In genomic region chr4:150390531-150390910, GRCh38 we compare ENCODE assay signal across 22 cellular contexts.
DNase-seq lines count a peak whose midpoint lies in the region; ATAC-seq, FAIRE-seq and TF ChIP-seq lines count a peak whose summit lies in the region.
"Had no signal": no experiment of that assay in that cellular context is flagged by ENCODE, and none has a peak within 500 bp of the region (broad histone marks: within the 10 kb centered on the region; RNA-seq: fewer than 3 reads in every experiment).

No MANE protein-coding gene starts in this region.

- no peaks in the 10 kb centered on the region for H3K79me2 ChIP-seq in K562 (ENCODE audit: control insufficient read depth, insufficient read depth, low read length)

- no peak overlapping the region for H3K4me3 Mint-ChIP-seq in activated T-cell treated with anti-CD3 and anti-CD28 coated beads, Interleukin-2, amount 50 U/mL, for 72 hours
- H3K4me3 Mint-ChIP-seq in osteocyte (ENCODE audit: unreplicated experiment) = no peak overlapping the region
- H3K4me3 Mint-ChIP-seq in activated CD8-positive, alpha-beta T cell treated with anti-CD3 and anti-CD28 coated beads for 36 hours = no peak overlapping the region
- H3K4me3 Mint-ChIP-seq: B cell; CD4-positive, alpha-beta T cell; CD8-positive, alpha-beta T cell had no signal

- H3K36me3 ChIP-seq in K562 (ENCODE audit: control insufficient read depth, insufficient read depth, low read length) = no peaks in the 10 kb centered on the region
- H3K36me3 ChIP-seq: BLaER1 treated with 17β-estradiol and CSF1 and Interleukin-3, amounts not matched to agents 10 nM and 100 nM had no signal

- TF ChIP-seq CTCF in K562 (IDR thresholded peaks at IDR 0.05 in 2 of 3, conservative IDR thresholded peaks at IDR 0.05 in 1 of 3; ENCODE audit: insufficient read depth in 2 of 3, low read depth in 1 of 3, low read length in 3 of 3) = no peak
- no peak for TF ChIP-seq CTCF in osteocyte (IDR thresholded peaks at IDR 0.05)
- no peak for TF ChIP-seq CTCF in activated CD8-positive, alpha-beta T cell treated with anti-CD3 and anti-CD28 coated beads for 36 hours (IDR thresholded peaks at IDR 0.05)

- H3K27me3 ChIP-seq in K562 (ENCODE audit: control insufficient read depth in 2 of 2, insufficient read depth in 2 of 2, low read length in 2 of 2) = no peaks in the 10 kb centered on the region
- H3K27me3 ChIP-seq: BLaER1 treated with 17β-estradiol and CSF1 and Interleukin-3, amounts not matched to agents 10 nM and 100 nM had no signal

- H3K27me3 Mint-ChIP-seq in activated T-cell treated with anti-CD3 and anti-CD28 coated beads, Interleukin-2, amount 50 U/mL, for 72 hours (ENCODE audit: low read depth) = no peaks in the 10 kb centered on the region
- no peaks in the 10 kb centered on the region for H3K27me3 Mint-ChIP-seq in osteocyte (ENCODE audit: unreplicated experiment)
- no peaks in the 10 kb centered on the region for H3K27me3 Mint-ChIP-seq in activated CD8-positive, alpha-beta T cell treated with anti-CD3 and anti-CD28 coated beads for 36 hours
- H3K27me3 Mint-ChIP-seq: B cell; CD4-positive, alpha-beta T cell had no signal

- no peaks in the 10 kb centered on the region for H4K20me1 ChIP-seq in K562 (replicated peaks; ENCODE audit: control insufficient read depth, insufficient read depth, low read length)
- H4K20me1 ChIP-seq: BLaER1 treated with 17β-estradiol and CSF1 and Interleukin-3, amounts not matched to agents 10 nM and 100 nM had no signal

- FAIRE-seq in K562 (lab: Jason Lieb, UNC) = no peak
- FAIRE-seq: A549, D721Med, G401.6, GM12892, GM18507, GM19239 had no signal

- TF ChIP-seq EP300 in K562 (IDR thresholded peaks at IDR 0.05; ENCODE audit: low read length) = no peak

- POLR2A ChIA-PET in K562 (lab: Yijun Ruan, JAX) = no interaction called here
- POLR2A ChIA-PET in activated CD8-positive, alpha-beta T cell treated with anti-CD3 and anti-CD28 coated beads for 36 hours (lab: Charles Lee) = no interaction called here

- no TSS peak for BruUV-seq in K562 (replicated peaks; lab: Mats Ljungman, UMichigan)

- intact Hi-C loops in K562 (cut with micrococcal nuclease) = no loop called here
- intact Hi-C loops in activated CD8-positive, alpha-beta T cell treated with anti-CD3 and anti-CD28 coated beads for 36 hours (cut with micrococcal nuclease) = no loop called here

- no peaks in the 10 kb centered on the region; the same call in none of the 2 replicates for H3K9me3 ChIP-seq in K562 (replicated peaks; ENCODE audit: control insufficient read depth, insufficient read depth, low read depth, low read length)

- in situ Hi-C loops in K562 (cut with MboI) = no loop called here

- ATAC-seq in activated T-cell treated with anti-CD3 and anti-CD28 coated beads, Interleukin-2, amount 50 U/mL, for 72 hours (replicated peaks in 1 of 2) = no peak
- ATAC-seq in K562 = no peak
- ATAC-seq in activated CD8-positive, alpha-beta T cell treated with anti-CD3 and anti-CD28 coated beads for 36 hours = no peak
- ATAC-seq: A549; CD8-positive, alpha-beta T cell had no signal

- H3K27ac Mint-ChIP-seq in activated T-cell treated with anti-CD3 and anti-CD28 coated beads, Interleukin-2, amount 50 U/mL, for 72 hours = peak overlapping the region; percentile 6
- peak overlapping the region; percentile 3 for H3K27ac Mint-ChIP-seq in osteocyte (ENCODE audit: unreplicated experiment)
- no peak overlapping the region for H3K27ac Mint-ChIP-seq in activated CD8-positive, alpha-beta T cell treated with anti-CD3 and anti-CD28 coated beads for 36 hours
- H3K27ac Mint-ChIP-seq: B cell; CD4-positive, alpha-beta T cell; CD8-positive, alpha-beta T cell had no signal

- H3K9ac ChIP-seq in K562 (ENCODE audit: insufficient read depth in 1 of 2, low read depth in 2 of 2, low read length in 2 of 2) = no peak overlapping the region
- H3K9ac ChIP-seq: BLaER1 treated with 17β-estradiol and CSF1 and Interleukin-3, amounts not matched to agents 10 nM and 100 nM had no signal

- no peak overlapping the region for H3K27ac ChIP-seq in K562 (ENCODE audit: extremely low read depth, low read depth, low read length)
- H3K27ac ChIP-seq: 22Rv1; A549; BLaER1 treated with 17β-estradiol and CSF1 and Interleukin-3, amounts not matched to agents 10 nM and 100 nM; C4-2B had no signal

- CTCF ChIA-PET in K562 (lab: Yijun Ruan, JAX; ENCODE audit: low intra/inter-chr PET ratio) = no interaction called here
- CTCF ChIA-PET in activated CD8-positive, alpha-beta T cell treated with anti-CD3 and anti-CD28 coated beads for 36 hours (lab: Charles Lee) = no interaction called here

- TF ChIP-seq RAD21 in K562 (CRISPR knock-in tag; conservative IDR thresholded peaks at IDR 0.05 in 1 of 2, IDR thresholded peaks at IDR 0.05 in 1 of 2) = no peak

- H3K4me3 ChIP-seq in K562 = no peak overlapping the region
- H3K4me3 ChIP-seq: A549; BLaER1 treated with 17β-estradiol and CSF1 and Interleukin-3, amounts not matched to agents 10 nM and 100 nM had no signal

- no peak overlapping the region for H2AFZ ChIP-seq in K562 (ENCODE audit: low read depth, low read length)

- H3K9me1 ChIP-seq in K562 (ENCODE audit: control insufficient read depth, insufficient read depth, low read length) = no peaks in the 10 kb centered on the region

- peaks cover 0 to 2% of the 10 kb centered on the region in 2 experiments; a peak in 1 of 5 replicates for H3K4me1 ChIP-seq in K562 (replicated peaks in 1 of 2; ENCODE audit: control insufficient read depth in 2 of 2, insufficient read depth in 2 of 2, low read length in 2 of 2)
- H3K4me1 ChIP-seq: A549, Caco-2 had no signal

- peaks cover 8 to 10% of the 10 kb centered on the region in 2 donors for H3K9me3 Mint-ChIP-seq in activated T-cell treated with anti-CD3 and anti-CD28 coated beads, Interleukin-2, amount 50 U/mL, for 72 hours
- peaks cover 12% of the 10 kb centered on the region for H3K9me3 Mint-ChIP-seq in osteocyte (ENCODE audit: unreplicated experiment)
- peaks cover 17% of the 10 kb centered on the region for H3K9me3 Mint-ChIP-seq in activated CD8-positive, alpha-beta T cell treated with anti-CD3 and anti-CD28 coated beads for 36 hours

- H3K4me2 ChIP-seq in K562 (ENCODE audit: insufficient read depth, low read length) = no peak overlapping the region
- H3K4me2 ChIP-seq: A549; BLaER1 treated with 17β-estradiol and CSF1 and Interleukin-3, amounts not matched to agents 10 nM and 100 nM had no signal

- DNase-seq in activated T-cell treated with anti-CD3 and anti-CD28 coated beads, Interleukin-2, amount 50 U/mL, for 72 hours = no peak
- DNase-seq in activated T-cell treated with anti-CD3 and anti-CD28 coated beads, Interleukin-2, amount 50 U/mL, for 48 hours = no peak
- DNase-seq in K562 (ENCODE audit: extremely low read depth in 1 of 4, low spot score in 3 of 4) (no peak), osteocyte (ENCODE audit: extremely low spot score, unreplicated experiment) (no peak), KG1 (lab: John Stamatoyannopoulos, UW) (no peak)
- no peak for DNase-seq in activated CD8-positive, alpha-beta T cell treated with anti-CD3 and anti-CD28 coated beads for 36 hours
- DNase-seq: AML-193; Caco-2; Calu3; CD4-positive, alpha-beta T cell; CD8-positive, alpha-beta T cell; GF-D8 had no signal

- H3K4me1 Mint-ChIP-seq in activated T-cell treated with anti-CD3 and anti-CD28 coated beads, Interleukin-2, amount 50 U/mL, for 72 hours (ENCODE audit: low read depth) = peaks cover 17% of the 10 kb centered on the region
- peaks cover 22% of the 10 kb centered on the region for H3K4me1 Mint-ChIP-seq in osteocyte (ENCODE audit: unreplicated experiment)
- H3K4me1 Mint-ChIP-seq in activated CD8-positive, alpha-beta T cell treated with anti-CD3 and anti-CD28 coated beads for 36 hours (ENCODE audit: low read depth) = peaks cover 7% of the 10 kb centered on the region

- peaks cover 20 to 33% of the 10 kb centered on the region in 2 donors for H3K36me3 Mint-ChIP-seq in activated T-cell treated with anti-CD3 and anti-CD28 coated beads, Interleukin-2, amount 50 U/mL, for 72 hours (ENCODE audit: insufficient read depth in 2 of 2)
- H3K36me3 Mint-ChIP-seq in osteocyte (ENCODE audit: unreplicated experiment) = peaks cover 11% of the 10 kb centered on the region
- peaks cover 45% of the 10 kb centered on the region for H3K36me3 Mint-ChIP-seq in activated CD8-positive, alpha-beta T cell treated with anti-CD3 and anti-CD28 coated beads for 36 hours (ENCODE audit: low read depth)

- TF ChIP-seq POLR2A in K562 (conservative IDR thresholded peaks at IDR 0.05) = no peak

TF ChIP-seq in K562, 482 proteins besides CTCF, POLR2A, EP300 and RAD21:
- 0 out of 2 replicates have a peak, but pooled peaks have one; percentile 13 for TF ChIP-seq MAFG (tag; conservative IDR thresholded peaks at IDR 0.05)
- no peak for TF ChIP-seq RCOR1 (IDR thresholded peaks at IDR 0.05; ENCODE audit: borderline replicate concordance in 1 of 2, low read depth in 2 of 2, low read length in 2 of 2)
- no peak for TF ChIP-seq POLR3A (IDR thresholded peaks at IDR 0.05; ENCODE audit: borderline replicate concordance, extremely low read depth, insufficient read depth, insufficient read length)
- peak; percentile 60 for TF ChIP-seq ZNF316 (IDR thresholded peaks at IDR 0.05)
- peak; percentile 51; the same call in 1 of the 2 replicates for TF ChIP-seq C11orf30 (IDR thresholded peaks at IDR 0.05; ENCODE audit: low read depth)
- TF ChIP-seq ARID3B (CRISPR knock-in tag; IDR thresholded peaks at IDR 0.05; ENCODE audit: borderline replicate concordance) = no peak
